ENCODE assay signal across 11 cellular contexts in the genomic region with DNA sequence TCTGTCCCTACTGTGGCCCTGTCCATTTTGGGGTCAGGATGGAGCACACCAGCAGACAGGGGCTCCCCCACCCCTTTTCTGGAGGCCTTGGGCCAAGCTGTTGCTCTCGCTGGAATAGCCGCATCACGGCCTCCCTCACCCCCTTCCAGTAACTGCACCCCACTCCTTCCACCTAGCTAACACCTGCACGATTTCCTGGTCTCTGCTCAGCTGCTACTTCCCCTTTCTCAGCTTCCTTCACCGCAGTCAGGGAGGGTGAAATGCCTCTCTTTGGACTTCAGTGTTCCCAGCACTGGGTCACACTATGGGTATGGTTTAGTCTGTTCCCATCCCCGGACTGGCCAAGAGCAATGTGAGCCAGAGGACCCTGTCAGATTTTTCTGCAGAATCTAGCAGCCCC.
DNase-seq lines count a peak whose midpoint lies in the region; ATAC-seq and TF ChIP-seq lines count a peak whose summit lies in the region.
"Had no signal": no experiment of that assay in that cellular context is flagged by ENCODE, and none has a peak within 500 bp of the region (broad histone marks: within the 10 kb centered on the region; RNA-seq: fewer than 3 reads in every experiment).

No MANE protein-coding gene starts in this region.

- H3K9ac ChIP-seq in BLaER1 = no peak overlapping the region
- H3K9ac ChIP-seq in colonic mucosa (ENCODE audit: low read depth in 2 of 2, low read length in 2 of 2) = no peak overlapping the region

- intact Hi-C loops in colonic mucosa (cut with DNase I) = no loop called here
- intact Hi-C loops in tibial artery (cut with DNase I; ENCODE audit: low total_unique reads) = no loop called here

- TF ChIP-seq CTCF in chondrocyte (IDR thresholded peaks at IDR 0.05) (no peak), colonic mucosa (IDR thresholded peaks at IDR 0.05) (no peak), tibial artery (IDR thresholded peaks at IDR 0.05) (no peak)

- H3K4me3 ChIP-seq in BLaER1 = no peak overlapping the region
- no peak overlapping the region for H3K4me3 ChIP-seq in colonic mucosa
- H3K4me3 ChIP-seq in tibial artery = no peak overlapping the region
- H3K4me3 ChIP-seq: testis had no signal

- no peaks in the 10 kb centered on the region for H3K27me3 Mint-ChIP-seq in chondrocyte (ENCODE audit: low read depth)

- no peaks in the 10 kb centered on the region for H4K20me1 ChIP-seq in BLaER1

- no peaks in the 10 kb centered on the region for H3K4me1 Mint-ChIP-seq in chondrocyte (ENCODE audit: low read depth)

- ATAC-seq in GM19328 (IDR thresholded peaks at IDR 0.05; ENCODE audit: unreplicated experiment) (peak; percentile 62), HG02678 (IDR thresholded peaks at IDR 0.05; ENCODE audit: unreplicated experiment) (peak; percentile 70)

- H3K4me1 ChIP-seq in BLaER1 (peaks cover 8% of the 10 kb centered on the region), colonic mucosa (no peaks in the 10 kb centered on the region), tibial artery (no peaks in the 10 kb centered on the region)
- H3K4me1 ChIP-seq: testis had no signal

- in situ Hi-C loops in KBM-7 (cut with MboI; ENCODE audit: low pct_unique_long_range_greater_than_20kb, low sequenced_read_pairs) = no loop called here

- H3K36me3 Mint-ChIP-seq in chondrocyte (ENCODE audit: low read depth) = no peaks in the 10 kb centered on the region

- H3K27me3 ChIP-seq in BLaER1 (no peaks in the 10 kb centered on the region), colonic mucosa (no peaks in the 10 kb centered on the region), tibial artery (peaks cover 0 to 2% of the 10 kb centered on the region in 2 donors)
- H3K27me3 ChIP-seq: testis had no signal

- peak overlapping the region; percentile 46; the same call in 1 of the 2 replicates for H3K4me2 ChIP-seq in BLaER1

- no peak overlapping the region for H3K27ac Mint-ChIP-seq in chondrocyte (ENCODE audit: unreplicated experiment)

- H3K36me3 ChIP-seq in BLaER1 (no peaks in the 10 kb centered on the region), colonic mucosa (no peaks in the 10 kb centered on the region), tibial artery (no peaks in the 10 kb centered on the region)

- H3K27ac ChIP-seq in BLaER1 (no peak overlapping the region), colonic mucosa (no peak overlapping the region), tibial artery (no peak overlapping the region)
- H3K27ac ChIP-seq: testis had no signal

- no peak overlapping the region for H3K4me3 Mint-ChIP-seq in chondrocyte (ENCODE audit: unreplicated experiment)

- no peaks in the 10 kb centered on the region for H3K9me3 ChIP-seq in BLaER1
- no peaks in the 10 kb centered on the region for H3K9me3 ChIP-seq in colonic mucosa
- no peaks in the 10 kb centered on the region for H3K9me3 ChIP-seq in tibial artery
- H3K9me3 ChIP-seq: testis had no signal

- DNase-seq in KBM-7 = peak; percentile 16
- DNase-seq in chondrocyte (ENCODE audit: low spot score) = no peak
- DNase-seq in colonic mucosa = no peak
- no peak for DNase-seq in NCI-H1436 treated with DMSO at 0.1 percent for 48 hours (lab: John Stamatoyannopoulos, UW)
- no peak for DNase-seq in tibial artery
- DNase-seq: caudate nucleus, NCI-H345, testis had no signal

- H3K9me3 Mint-ChIP-seq in chondrocyte (ENCODE audit: low read depth) = no peaks in the 10 kb centered on the region
